9 cellular contexts compared by ENCODE assay signal in the genomic region with DNA sequence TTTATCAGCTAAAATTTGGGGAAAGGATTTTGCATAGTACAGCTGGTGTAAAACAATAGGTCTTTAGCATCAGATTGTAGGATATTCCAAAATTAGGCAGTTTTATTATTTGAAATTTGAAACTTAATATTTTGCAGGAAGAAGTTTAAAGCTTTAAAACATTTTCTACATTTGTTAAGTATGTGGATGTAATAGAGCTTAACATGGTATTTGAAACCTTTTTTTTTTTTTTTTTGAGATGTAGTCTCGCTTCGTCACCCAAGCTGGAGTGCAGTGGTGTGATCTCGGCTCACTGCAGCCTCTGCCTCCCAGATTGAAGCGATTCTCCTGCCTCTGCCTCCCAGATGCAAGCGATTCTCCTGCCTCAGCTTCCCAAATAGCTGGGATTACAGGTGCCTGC. TPM values are rescaled to one million over a fixed set of nuclear protein-coding genes. Genes with fewer than 3 reads are reported as not detected.
DNase-seq lines count a peak whose midpoint lies in the region; ATAC-seq, FAIRE-seq and TF ChIP-seq lines count a peak whose summit lies in the region.
"Had no signal": no experiment of that assay in that cellular context is flagged by ENCODE, and none has a peak within 500 bp of the region (broad histone marks: within the 10 kb centered on the region; RNA-seq: fewer than 3 reads in every experiment).

No MANE protein-coding gene starts in this region.

- no peak overlapping the region for H2AFZ ChIP-seq in astrocyte (ENCODE audit: low read depth, low read length)

- H3K79me2 ChIP-seq in astrocyte (ENCODE audit: insufficient read depth, low read length): peaks cover 68% of the 10 kb centered on the region

- H3K27me3 ChIP-seq in right atrium auricular region: no peaks in the 10 kb centered on the region
- H3K27me3 ChIP-seq in heart right ventricle: no peaks in the 10 kb centered on the region
- no peaks in the 10 kb centered on the region for H3K27me3 ChIP-seq in astrocyte (ENCODE audit: insufficient read depth, low read length)
- H3K27me3 ChIP-seq in lower lobe of right lung (ENCODE audit: low read depth): no peaks in the 10 kb centered on the region
- H3K27me3 ChIP-seq in vagina: no peaks in the 10 kb centered on the region
- H3K27me3 ChIP-seq: BE2C had no signal

- H3K4me3 Mint-ChIP-seq in astrocyte (ENCODE audit: unreplicated experiment): no peak overlapping the region
- H3K4me3 Mint-ChIP-seq in activated naive CD4-positive, alpha-beta T cell treated with anti-CD3 and anti-CD28 coated beads for 36 hours: no peak overlapping the region

- CTCF ChIA-PET in activated naive CD4-positive, alpha-beta T cell treated with anti-CD3 and anti-CD28 coated beads for 36 hours (lab: Charles Lee): interaction anchor here (0.6 to 1.6 kb wide), 14 partner anchors 8 to 1335 kb away, joined by 3 to 9 read pairs (median 3); a partner anchor contains a TSS

- H3K4me2 ChIP-seq in astrocyte (ENCODE audit: low read length): peak overlapping the region; percentile 97

- no peaks in the 10 kb centered on the region for H3K27me3 Mint-ChIP-seq in astrocyte (ENCODE audit: low read depth, unreplicated experiment)
- H3K27me3 Mint-ChIP-seq in activated naive CD4-positive, alpha-beta T cell treated with anti-CD3 and anti-CD28 coated beads for 36 hours (ENCODE audit: low read depth): no peaks in the 10 kb centered on the region

- H3K4me3 ChIP-seq in right atrium auricular region (peak overlapping the region in 1 of 2 donors; percentile 98), heart right ventricle (peak overlapping the region in 4 of 10 donors; percentile 93 to 100 (median 98)), astrocyte (ENCODE audit: insufficient read depth, low read depth, low read length) (no peak overlapping the region), lower lobe of right lung (peak overlapping the region; percentile 99), vagina (no peak overlapping the region)

- H3K4me1 ChIP-seq in right atrium auricular region (peaks cover 0 to 40% of the 10 kb centered on the region in 2 donors), heart right ventricle (peaks cover 0 to 57% (median 41%) of the 10 kb centered on the region in 9 donors), astrocyte (ENCODE audit: insufficient read depth, low read length) (peaks cover 14% of the 10 kb centered on the region), lower lobe of right lung (peaks cover 43% of the 10 kb centered on the region), vagina (peaks cover 47% of the 10 kb centered on the region)

- peak overlapping the region; percentile 1 for H3K9ac ChIP-seq in astrocyte (ENCODE audit: low read length)

- DNase-seq in right atrium auricular region (ENCODE audit: low spot score): no peak
- DNase-seq in heart right ventricle: no peak
- DNase-seq in astrocyte (ENCODE audit: low read depth): no peak
- DNase-seq in lower lobe of right lung: no peak
- no peak for DNase-seq in vagina (ENCODE audit: extremely low spot score in 2 of 2)
- DNase-seq in sciatic nerve (ENCODE audit: low spot score): no peak
- DNase-seq in activated naive CD4-positive, alpha-beta T cell treated with anti-CD3 and anti-CD28 coated beads for 36 hours: no peak
- no peak for DNase-seq in NCI-H2081 (lab: John Stamatoyannopoulos, UW)
- DNase-seq: BE2C had no signal

- H3K27ac Mint-ChIP-seq in astrocyte (ENCODE audit: unreplicated experiment): no peak overlapping the region
- no peak overlapping the region for H3K27ac Mint-ChIP-seq in activated naive CD4-positive, alpha-beta T cell treated with anti-CD3 and anti-CD28 coated beads for 36 hours

- H3K4me1 Mint-ChIP-seq in astrocyte (ENCODE audit: low read depth, unreplicated experiment): no peaks in the 10 kb centered on the region
- peaks cover 22% of the 10 kb centered on the region for H3K4me1 Mint-ChIP-seq in activated naive CD4-positive, alpha-beta T cell treated with anti-CD3 and anti-CD28 coated beads for 36 hours (ENCODE audit: low read depth)

- no peak for FAIRE-seq in astrocyte (lab: Jason Lieb, UNC)

- intact Hi-C loops in heart right ventricle (cut with DNase I): loop anchor here in 7 of 10 donors (5.0 to 10.0 kb wide), 8 partner anchors 46 to 109 kb away; a partner anchor contains a TSS
- intact Hi-C loops in lower lobe of right lung (cut with DNase I): no loop called here
- intact Hi-C loops in vagina (cut with DNase I): no loop called here
- intact Hi-C loops in sciatic nerve (cut with DNase I): no loop called here
- intact Hi-C loops in activated naive CD4-positive, alpha-beta T cell treated with anti-CD3 and anti-CD28 coated beads for 36 hours (cut with micrococcal nuclease): loop anchor here (1.0 to 5.0 kb wide), 7 partner anchors 49 to 1454 kb away; no protein-coding TSS in a partner anchor

- TF ChIP-seq CTCF in right atrium auricular region (IDR thresholded peaks at IDR 0.05) (no peak), heart right ventricle (IDR thresholded peaks at IDR 0.05) (no peak), astrocyte (IDR thresholded peaks at IDR 0.05; ENCODE audit: insufficient read depth, low read depth, low read length) (no peak), lower lobe of right lung (IDR thresholded peaks at IDR 0.05) (no peak), vagina (IDR thresholded peaks at IDR 0.05) (no peak)

- H3K36me3 ChIP-seq in right atrium auricular region: no peaks in the 10 kb centered on the region
- no peaks in the 10 kb centered on the region for H3K36me3 ChIP-seq in heart right ventricle
- no peaks in the 10 kb centered on the region for H3K36me3 ChIP-seq in astrocyte (ENCODE audit: insufficient read depth, low read length)
- H3K36me3 ChIP-seq in lower lobe of right lung: no peaks in the 10 kb centered on the region
- H3K36me3 ChIP-seq in vagina: no peaks in the 10 kb centered on the region
- H3K36me3 ChIP-seq: BE2C had no signal

- H3K9me3 ChIP-seq in right atrium auricular region (no peaks in the 10 kb centered on the region), heart right ventricle (no peaks in the 10 kb centered on the region), astrocyte (ENCODE audit: insufficient read depth, low read depth, low read length) (no peaks in the 10 kb centered on the region), lower lobe of right lung (no peaks in the 10 kb centered on the region), vagina (no peaks in the 10 kb centered on the region)
- H3K9me3 ChIP-seq: BE2C had no signal

- H4K20me1 ChIP-seq in astrocyte (ENCODE audit: insufficient read depth, low read length): peaks cover 49% of the 10 kb centered on the region

- peak overlapping the region; percentile 99 to 100 for H3K27ac ChIP-seq in right atrium auricular region
- H3K27ac ChIP-seq in heart right ventricle: peak overlapping the region in 3 of 10 donors; percentile 3 to 99 (median 98)
- no peak overlapping the region for H3K27ac ChIP-seq in astrocyte (ENCODE audit: low read depth, low read length)
- peak overlapping the region; percentile 33 for H3K27ac ChIP-seq in lower lobe of right lung
- peak overlapping the region; percentile 39 for H3K27ac ChIP-seq in vagina

- no peaks in the 10 kb centered on the region for H3K36me3 Mint-ChIP-seq in astrocyte (ENCODE audit: low read depth, unreplicated experiment)
- H3K36me3 Mint-ChIP-seq in activated naive CD4-positive, alpha-beta T cell treated with anti-CD3 and anti-CD28 coated beads for 36 hours (ENCODE audit: low read depth): no peaks in the 10 kb centered on the region

- 74 to 75% methylated on average over 5 of the region's 5 CpGs for WGBS in heart right ventricle, 2 donors

- no peak for TF ChIP-seq POLR2A in vagina (IDR thresholded peaks at IDR 0.05)

- ATAC-seq in heart right ventricle (no peak), lower lobe of right lung (no peak), sciatic nerve (no peak)

- no peaks in the 10 kb centered on the region for H3K9me3 Mint-ChIP-seq in astrocyte (ENCODE audit: unreplicated experiment)
- H3K9me3 Mint-ChIP-seq in activated naive CD4-positive, alpha-beta T cell treated with anti-CD3 and anti-CD28 coated beads for 36 hours: no peaks in the 10 kb centered on the region

RNA-seq across cellular contexts. Expression of a gene that starts 2.9 kb away (rescaled TPM):
- 10 to 100 TPM; 53.7 to 55.4 TPM for total RNA-seq in right atrium auricular region
- 10 to 100 TPM; 21.7 to 28.3 (median 23.8) TPM for total RNA-seq in heart right ventricle
- polyA plus RNA-seq in heart right ventricle: 1 to 10 TPM; 5.4 to 6.4 TPM
- 19.6 and 20.4 TPM in 2 replicates for total RNA-seq in astrocyte
- 105 TPM for total RNA-seq in lower lobe of right lung
- 92.3 TPM for total RNA-seq in vagina
- total RNA-seq in sciatic nerve: 78.2 TPM
- total RNA-seq in activated naive CD4-positive, alpha-beta T cell treated with anti-CD3 and anti-CD28 coated beads for 36 hours: 1 to 10 TPM; 8.7 to 9.0 TPM

Comparison
In these comparisons a context has a peak if more than half of its experiments do, and no peak if none do; other contexts are left out.
1. intact Hi-C loops: an anchor here in heart right ventricle (5.0 to 10.0 kb wide) and activated naive CD4-positive, alpha-beta T cell treated with anti-CD3 and anti-CD28 coated beads for 36 hours (1.0 to 5.0 kb wide); none called in lower lobe of right lung, vagina and sciatic nerve.